ENCODE assay signal across 7 cellular contexts in genomic region chrX:737021-737420, GRCh38.
DNase-seq lines count a peak whose midpoint lies in the region; FAIRE-seq and TF ChIP-seq lines count a peak whose summit lies in the region.
"Not testable (repeated sequence)": the region's sequence is repeated elsewhere in the genome, so short reads cannot be mapped to it uniquely, and the experiment has no call there.

No MANE protein-coding gene starts in this region.

- not testable (repeated sequence) for H3K27me3 Mint-ChIP-seq in endodermal cell (ENCODE audit: insufficient read depth)

- TF ChIP-seq CTCF in HEK293 (tag by site-specific recombination; IDR thresholded peaks at IDR 0.05); bronchial epithelial cell (IDR thresholded peaks at IDR 0.05; ENCODE audit: insufficient read depth, low read length, severe bottlenecking); endodermal cell (conservative IDR thresholded peaks at IDR 0.05): not testable (repeated sequence)

- H2BK15ac ChIP-seq in neuronal stem cell (ENCODE audit: low read length), result not testable (repeated sequence)

- not testable (repeated sequence) for H3K27ac ChIP-seq in HEK293 (ENCODE audit: extremely low read depth, low read depth, low read length); endodermal cell (ENCODE audit: low read depth, low read length); neuronal stem cell (replicated peaks; ENCODE audit: low read length)

- not testable (repeated sequence) for H3K36me3 ChIP-seq in HEK293 (ENCODE audit: control insufficient read depth in 2 of 2, insufficient read depth in 1 of 2, low read length in 2 of 2); bronchial epithelial cell (ENCODE audit: control insufficient read depth, insufficient read depth, low read length); endodermal cell (ENCODE audit: control insufficient read depth, insufficient read depth, low read length); neuronal stem cell (replicated peaks in 1 of 2; ENCODE audit: control insufficient read depth in 2 of 2, insufficient read depth in 2 of 2, low read length in 2 of 2)

- not testable (repeated sequence) for H3K9me3 ChIP-seq in HEK293 (ENCODE audit: control insufficient read depth, insufficient read depth, low read depth, low read length); endodermal cell (ENCODE audit: control insufficient read depth, low read length); neuronal stem cell (replicated peaks in 1 of 2; ENCODE audit: control insufficient read depth in 2 of 2, insufficient read depth in 1 of 2, low read depth in 1 of 2, low read length in 2 of 2)

- H3K36me3 Mint-ChIP-seq in endodermal cell (ENCODE audit: low read depth), result not testable (repeated sequence)

- H4K8ac ChIP-seq in neuronal stem cell (ENCODE audit: low read depth, low read length), result not testable (repeated sequence)

- H2AK5ac ChIP-seq in neuronal stem cell (ENCODE audit: low read depth, low read length), result not testable (repeated sequence)

- H3K14ac ChIP-seq in neuronal stem cell (ENCODE audit: low read length), result not testable (repeated sequence)

- CTCF ChIA-PET in HEK293 (lab: Yijun Ruan, JAX), result not testable (repeated sequence)

- H3K27me3 ChIP-seq in bronchial epithelial cell (ENCODE audit: control insufficient read depth, insufficient read depth, low read length); endodermal cell (ENCODE audit: control insufficient read depth, insufficient read depth, low read length, poor library complexity, severe bottlenecking); neuronal stem cell (ENCODE audit: control insufficient read depth in 3 of 3, insufficient read depth in 3 of 3, low read depth in 1 of 3, low read length in 3 of 3): not testable (repeated sequence)

- H3K4me2 ChIP-seq in neuronal stem cell (ENCODE audit: insufficient read depth, low read length, poor library complexity, severe bottlenecking), result not testable (repeated sequence)

- H3K4me3 ChIP-seq in HEK293 (ENCODE audit: low read depth, low read length); bronchial epithelial cell (ENCODE audit: low read depth, low read length); endodermal cell (ENCODE audit: low read length); neuronal stem cell (ENCODE audit: low read length in 2 of 2): not testable (repeated sequence)

- not testable (repeated sequence) for H3K27ac Mint-ChIP-seq in endodermal cell

- H3K18ac ChIP-seq in neuronal stem cell (ENCODE audit: low read length), result not testable (repeated sequence)

- H3K4ac ChIP-seq in neuronal stem cell (ENCODE audit: low read length), result not testable (repeated sequence)

- not testable (repeated sequence) for DNase-seq in HTR-8/SVneo (ENCODE audit: insufficient read length, low spot score); bronchial epithelial cell (ENCODE audit: low read depth); neuronal stem cell (ENCODE audit: low spot score); urothelium cell line (ENCODE audit: low spot score)
- peak; percentile 1 for DNase-seq in endodermal cell
- peak; percentile 18 for DNase-seq in mesenteric fat pad (ENCODE audit: low spot score)

- FAIRE-seq in HTR-8/SVneo (lab: Jason Lieb, UNC), result peak; percentile 26
- FAIRE-seq in bronchial epithelial cell (lab: Jason Lieb, UNC), result peak; percentile 99
- peak; percentile 9 for FAIRE-seq in urothelium cell line (lab: Jason Lieb, UNC)

- not testable (repeated sequence) for H3K23ac ChIP-seq in neuronal stem cell (ENCODE audit: low read depth, low read length, poor library complexity)

- POLR2A ChIA-PET in HEK293 (lab: Yijun Ruan, JAX), result not testable (repeated sequence)

- H4K91ac ChIP-seq in neuronal stem cell (ENCODE audit: low read depth, low read length, poor library complexity), result peak overlapping the region; percentile 31

- not testable (repeated sequence) for H2BK120ac ChIP-seq in neuronal stem cell (ENCODE audit: low read depth, low read length)

- not testable (repeated sequence) for H3K9me3 Mint-ChIP-seq in endodermal cell

- H3K4me1 Mint-ChIP-seq in endodermal cell, result not testable (repeated sequence)

- not testable (repeated sequence) for H3K4me3 Mint-ChIP-seq in endodermal cell

- H2BK5ac ChIP-seq in neuronal stem cell (ENCODE audit: low read length), result not testable (repeated sequence)

- H3K4me1 ChIP-seq in HEK293 (ENCODE audit: control insufficient read depth, insufficient read depth, low read length); endodermal cell (ENCODE audit: control insufficient read depth, insufficient read depth, low read length); neuronal stem cell (ENCODE audit: control insufficient read depth in 2 of 2, insufficient read depth in 1 of 2, low read depth in 1 of 2, low read length in 2 of 2): not testable (repeated sequence)

- 70 to 75% methylated on average over 3 of the region's 3 CpGs for WGBS in endodermal cell (ENCODE audit: insufficient coverage in 1 of 2, insufficient read length in 1 of 2), 2 experiments
- no CpG with 5 or more reads among the region's 3 CpGs for WGBS in neuronal stem cell (ENCODE audit: extremely low coverage in 2 of 2, insufficient read length in 2 of 2, insufficient replicate concordance in 1 of 2), 2 donors

- H3K9ac ChIP-seq in endodermal cell (ENCODE audit: extremely low read depth, low read length, poor library complexity, severe bottlenecking); neuronal stem cell (ENCODE audit: low read depth, low read length, poor library complexity): not testable (repeated sequence)

- not testable (repeated sequence) for H2BK12ac ChIP-seq in neuronal stem cell (ENCODE audit: low read length)

- not testable (repeated sequence) for H3K79me1 ChIP-seq in neuronal stem cell (ENCODE audit: low read depth, low read length)

- H2AFZ ChIP-seq in neuronal stem cell (ENCODE audit: low read length), result not testable (repeated sequence)

TF ChIP-seq in HEK293, 187 proteins besides CTCF, POLR2A, EP300 and RAD21:
- TF ChIP-seq ZNF76 (tag by site-specific recombination; IDR thresholded peaks at IDR 0.05; ENCODE audit: borderline replicate concordance, low read depth), result peak; percentile 99
TF ChIP-seq in HEK293: peak in this region for 1; not testable (repeated sequence) for 186.
